In genomic region chr2:11023326-11024009, GRCh38 we compare ENCODE assay signal across 24 cellular contexts.
"Had no signal": no experiment of that assay in that cellular context is flagged by ENCODE, and none has a peak within 500 bp of the region (broad histone marks: within the 10 kb centered on the region; RNA-seq: fewer than 3 reads in every experiment).

No MANE protein-coding gene starts in this region.

- H3K36me3 ChIP-seq: breast epithelium, gastroesophageal sphincter, heart left ventricle, lower lobe of right lung, spleen, tibial artery, uterus, WERI-Rb-1 had no signal

- H3K9me3 Mint-ChIP-seq: activated CD4-positive, alpha-beta T cell treated with anti-CD3 and anti-CD28 coated beads, Interleukin-2, amount 10 ng/mL, durations not matched to agents 7 days and 5 days had no signal

- H3K36me3 Mint-ChIP-seq: activated naive CD8-positive, alpha-beta T cell; naive B cell had no signal

- H3K4me3 Mint-ChIP-seq: activated CD4-positive, alpha-beta T cell treated with anti-CD3 and anti-CD28 coated beads, Interleukin-2, amount 10 ng/mL, durations not matched to agents 7 days and 5 days; activated CD8-positive, alpha-beta T cell treated with anti-CD3 and anti-CD28 coated beads, Interleukin-2, amount 10 ng/mL, durations not matched to agents 7 days and 5 days; activated naive CD8-positive, alpha-beta T cell; naive B cell had no signal

- H3K4me1 Mint-ChIP-seq: activated CD4-positive, alpha-beta T cell treated with anti-CD3 and anti-CD28 coated beads, Interleukin-2, amount 10 ng/mL, durations not matched to agents 7 days and 5 days had no signal

- DNase-seq: activated CD4-positive, alpha-beta T cell treated with anti-CD3 and anti-CD28 coated beads, Interleukin-2, amount 10 ng/mL, durations not matched to agents 7 days and 5 days; activated CD4-positive, CD25-positive, alpha-beta regulatory T cell treated with anti-CD3 and anti-CD28 coated beads, Interleukin-2, amount 50 U/mL, for 72 hours; activated CD8-positive, alpha-beta T cell treated with anti-CD3 and anti-CD28 coated beads, Interleukin-2, amount 10 ng/mL, durations not matched to agents 7 days and 5 days; activated gamma-delta T cell treated with Interleukin-2 at 50 U/mL for 16 hours; activated T-cell treated with anti-CD3 and anti-CD28 coated beads, Interleukin-2, amount 50 U/mL, for 1 hour; cerebellar nuclear complex; heart left ventricle; lower lobe of right lung; naive B cell; spleen; stimulated activated CD4-positive, alpha-beta T cell treated with anti-CD3 and anti-CD28 coated beads, Interleukin-4, amount 100 ng/mL, for 1 hour; stimulated activated naive CD4-positive, alpha-beta T cell treated with Interleukin-2 at 50 U/mL for 16 hours; substantia nigra; T-helper 1 cell; tibial artery; uterus; WERI-Rb-1 had no signal

- H3K27ac Mint-ChIP-seq: activated CD4-positive, alpha-beta T cell treated with anti-CD3 and anti-CD28 coated beads, Interleukin-2, amount 10 ng/mL, durations not matched to agents 7 days and 5 days; activated CD8-positive, alpha-beta T cell treated with anti-CD3 and anti-CD28 coated beads, Interleukin-2, amount 10 ng/mL, durations not matched to agents 7 days and 5 days; activated naive CD8-positive, alpha-beta T cell; naive B cell; progenitor cell of endocrine pancreas had no signal

- H3K4me3 ChIP-seq: breast epithelium, coronary artery, gastroesophageal sphincter, heart left ventricle, lower lobe of right lung, mucosa of descending colon, spleen, tibial artery, uterus had no signal

- H3K27ac ChIP-seq: breast epithelium, coronary artery, epithelial cell of prostate, gastroesophageal sphincter, heart left ventricle, lower lobe of right lung, spleen, tibial artery, uterus, WERI-Rb-1 had no signal

- H3K4me1 ChIP-seq: breast epithelium, gastroesophageal sphincter, heart left ventricle, lower lobe of right lung, spleen, tibial artery, uterus had no signal

- ATAC-seq: activated CD8-positive, alpha-beta T cell treated with anti-CD3 and anti-CD28 coated beads, Interleukin-2, amount 10 ng/mL, durations not matched to agents 7 days and 5 days; gastroesophageal sphincter; heart left ventricle; lower lobe of right lung had no signal

- H3K9me3 ChIP-seq: breast epithelium, gastroesophageal sphincter, heart left ventricle, lower lobe of right lung, mucosa of descending colon, spleen, tibial artery, uterus had no signal

- H3K27me3 ChIP-seq: uterus had no signal
